11 cellular contexts compared by ENCODE assay signal in the genomic region with DNA sequence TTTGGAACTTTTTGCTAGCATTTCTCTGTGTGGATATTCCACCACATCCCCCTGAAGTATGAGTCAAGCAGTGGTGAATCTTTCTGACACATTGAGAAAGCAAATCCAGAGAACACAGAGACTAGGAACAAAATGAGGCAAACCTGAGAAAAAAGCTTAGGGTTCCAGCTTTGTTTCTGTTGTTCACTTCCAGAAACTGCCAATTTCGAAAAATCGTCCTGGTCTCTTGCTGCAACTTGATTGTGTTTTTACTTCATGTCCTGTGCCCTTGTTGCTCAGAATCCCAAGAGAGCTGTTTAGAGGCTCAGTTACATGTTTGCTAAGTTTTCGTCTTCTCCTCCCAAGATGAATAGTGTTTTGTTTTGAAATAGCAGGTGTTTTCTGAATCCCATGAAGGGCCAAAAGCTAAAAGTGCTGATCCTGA. TPM values are rescaled to one million over a fixed set of nuclear protein-coding genes. Genes with fewer than 3 reads are reported as not detected.
DNase-seq lines count a peak whose midpoint lies in the region; ATAC-seq, FAIRE-seq and TF ChIP-seq lines count a peak whose summit lies in the region.
"Had no signal": no experiment of that assay in that cellular context is flagged by ENCODE, and none has a peak within 500 bp of the region (broad histone marks: within the 10 kb centered on the region; RNA-seq: fewer than 3 reads in every experiment).

No MANE protein-coding gene starts in this region.

- DNase-seq in AG08395 (ENCODE audit: low spot score): peak; percentile 15
- no peak for DNase-seq in T-helper 17 cell
- peak; percentile 27 for DNase-seq in fibroblast of peridontal ligament (ENCODE audit: extremely low read depth)
- DNase-seq in H54 (ENCODE audit: insufficient read length, low spot score): no peak
- DNase-seq in iPS-NIHi7 (ENCODE audit: extremely low spot score): no peak
- no peak for DNase-seq in HAP-1 (ENCODE audit: low spot score in 2 of 2)
- DNase-seq: NCI-H1417 treated with DMSO at 0.1 percent for 48 hours, upper lobe of left lung had no signal

- H3K4me1 ChIP-seq in HAP-1: no peaks in the 10 kb centered on the region; the same call in 1 of the 2 replicates

- peaks cover 3% of the 10 kb centered on the region; the same call in 1 of the 2 replicates for H3K36me3 ChIP-seq in HAP-1 (replicated peaks)

- H3K9me3 ChIP-seq in T-helper 17 cell (ENCODE audit: control insufficient read depth, low read length, poor library complexity, severe bottlenecking) (no peaks in the 10 kb centered on the region), HAP-1 (no peaks in the 10 kb centered on the region)
- H3K9me3 ChIP-seq: upper lobe of left lung had no signal

- H3K36me3 Mint-ChIP-seq in T-helper 17 cell (ENCODE audit: low read depth): peaks cover 3% of the 10 kb centered on the region

- FAIRE-seq in H54 (lab: Jason Lieb, UNC): no peak
- FAIRE-seq: colon had no signal

- ATAC-seq in T-helper 17 cell (no peak), GM18511 (IDR thresholded peaks at IDR 0.05; ENCODE audit: unreplicated experiment) (no peak)

- no peaks in the 10 kb centered on the region for H3K27me3 Mint-ChIP-seq in T-helper 17 cell

- H3K27ac Mint-ChIP-seq in T-helper 17 cell: peak overlapping the region; percentile 86

- H3K4me3 ChIP-seq in GM08714 (ENCODE audit: low read length) (peak overlapping the region; percentile 9; the same call in 1 of the 2 replicates), HAP-1 (no peak overlapping the region)
- H3K4me3 ChIP-seq: upper lobe of left lung had no signal

- H3K27me3 ChIP-seq in HAP-1 (ENCODE audit: low read depth): no peaks in the 10 kb centered on the region
- H3K27me3 ChIP-seq: upper lobe of left lung had no signal

- no peak overlapping the region for H3K4me3 Mint-ChIP-seq in T-helper 17 cell

- TF ChIP-seq POLR2A in H54 (IDR thresholded peaks at IDR 0.05; ENCODE audit: low read depth, low read length): no peak

- H3K4me1 Mint-ChIP-seq in T-helper 17 cell: peaks cover 47% of the 10 kb centered on the region

- in situ Hi-C loops in HAP-1 (cut with MboI; ENCODE audit: low sequenced_read_pairs): no loop called here

RNA-seq across cellular contexts. Expression of a gene that starts 13.7 kb away (rescaled TPM):
- total RNA-seq in T-helper 17 cell: 10 to 100 TPM; 39.2 to 57.3 TPM

RNA-seq across cellular contexts. Expression of a gene that starts 43.9 kb away (rescaled TPM):
- 1 to 10 TPM; 2.9 to 4.2 TPM for total RNA-seq in T-helper 17 cell

Comparison
In these comparisons a context has a peak if more than half of its experiments do, and no peak if none do; other contexts are left out.
1. DNase-seq: peak in AG08395 (single experiment) and fibroblast of peridontal ligament (single experiment); none in T-helper 17 cell (0 of 3), H54 (single experiment), iPS-NIHi7 (single experiment) and HAP-1 (0 of 2).